ENCODE assay signal across 1 cellular context in genomic region chr7:30284298-30285066, GRCh38.
A peak's percentile ranks its signal among the peaks of the same experiment; 100 is the strongest.
TF ChIP-seq lines count a peak whose summit lies in the region.

Gene ZNRF2 (plus strand): TSS chr7:30284597. CDS start chr7:30285358, 761 bp downstream.

TF ChIP-seq in HepG2, 621 proteins besides CTCF, POLR2A, EP300 and RAD21 (continued from another document and continues in another):
- TF ChIP-seq IRF9 (CRISPR knock-in tag; IDR thresholded peaks at IDR 0.05; ENCODE audit: borderline replicate concordance) (no peak; the same call in 1 of the 2 replicates), PREB (CRISPR knock-in tag; IDR thresholded peaks at IDR 0.05) (no peak), ZNF652 (CRISPR knock-in tag; IDR thresholded peaks at IDR 0.05; ENCODE audit: borderline replicate concordance, low read depth) (no peak), TOE1 (CRISPR knock-in tag; IDR thresholded peaks at IDR 0.05) (no peak), DMTF1 (CRISPR knock-in tag; IDR thresholded peaks at IDR 0.05) (no peak), HCFC1 (IDR thresholded peaks at IDR 0.05; ENCODE audit: low read depth, low read length) (no peak), TFE3 (CRISPR knock-in tag; IDR thresholded peaks at IDR 0.05) (no peak; the same call in 1 of the 2 replicates), SMARCC2 (IDR thresholded peaks at IDR 0.05) (no peak), DMAP1 (CRISPR knock-in tag; IDR thresholded peaks at IDR 0.05) (0 out of 2 replicates have a peak, but pooled peaks have one; percentile 58), ZNF556 (CRISPR knock-in tag; IDR thresholded peaks at IDR 0.05; ENCODE audit: borderline replicate concordance) (0 out of 2 replicates have a peak, but pooled peaks have one; percentile 26), GTF2F1 (IDR thresholded peaks at IDR 0.05; ENCODE audit: low read length) (no peak), MLLT10 (CRISPR knock-in tag; IDR thresholded peaks at IDR 0.05) (no peak), NR1H2 (CRISPR knock-in tag; IDR thresholded peaks at IDR 0.05; ENCODE audit: borderline replicate concordance, low read depth) (no peak), SRSF1 (optimal IDR thresholded peaks at IDR 0.05; ENCODE audit: low read depth, low read length) (no peak), BATF2 (CRISPR knock-in tag; IDR thresholded peaks at IDR 0.05) (peak; percentile 58; the same call in 1 of the 2 replicates), SOX5 (CRISPR knock-in tag; IDR thresholded peaks at IDR 0.05; ENCODE audit: borderline replicate concordance) (peak; percentile 7; the same call in 1 of the 2 replicates), SYNCRIP (IDR thresholded peaks at IDR 0.05; ENCODE audit: insufficient read depth, low read depth, low read length) (no peak), ISX (CRISPR knock-in tag; conservative IDR thresholded peaks at IDR 0.05) (no peak), NR2F1 (CRISPR knock-in tag; IDR thresholded peaks at IDR 0.05) (no peak), ZIK1 (CRISPR knock-in tag; IDR thresholded peaks at IDR 0.05; ENCODE audit: borderline replicate concordance, low read depth) (peak; percentile 88), DR1 (CRISPR knock-in tag; IDR thresholded peaks at IDR 0.05) (peak; percentile 78), HNF4G (IDR thresholded peaks at IDR 0.05; ENCODE audit: borderline replicate concordance, low read depth, low read length) (no peak), HNF4G (CRISPR knock-in tag; IDR thresholded peaks at IDR 0.05; ENCODE audit: borderline replicate concordance, low read depth) (no peak), IKZF1 (IDR thresholded peaks at IDR 0.05) (no peak), ZFP36L1 (CRISPR knock-in tag; IDR thresholded peaks at IDR 0.05) (no peak), ZSCAN20 (CRISPR knock-in tag; IDR thresholded peaks at IDR 0.05; ENCODE audit: borderline replicate concordance) (no peak), PAX8 (CRISPR knock-in tag; IDR thresholded peaks at IDR 0.05; ENCODE audit: borderline replicate concordance) (no peak; the same call in 1 of the 2 replicates), HMGA1 (CRISPR knock-in tag; conservative IDR thresholded peaks at IDR 0.05) (no peak), CENPX (CRISPR knock-in tag; IDR thresholded peaks at IDR 0.05) (no peak), ZNF460 (CRISPR knock-in tag; IDR thresholded peaks at IDR 0.05; ENCODE audit: borderline replicate concordance) (no peak; the same call in 1 of the 2 replicates), CAMTA2 (CRISPR knock-in tag; IDR thresholded peaks at IDR 0.05; ENCODE audit: borderline replicate concordance) (no peak)
- TF ChIP-seq, protein P1, sequence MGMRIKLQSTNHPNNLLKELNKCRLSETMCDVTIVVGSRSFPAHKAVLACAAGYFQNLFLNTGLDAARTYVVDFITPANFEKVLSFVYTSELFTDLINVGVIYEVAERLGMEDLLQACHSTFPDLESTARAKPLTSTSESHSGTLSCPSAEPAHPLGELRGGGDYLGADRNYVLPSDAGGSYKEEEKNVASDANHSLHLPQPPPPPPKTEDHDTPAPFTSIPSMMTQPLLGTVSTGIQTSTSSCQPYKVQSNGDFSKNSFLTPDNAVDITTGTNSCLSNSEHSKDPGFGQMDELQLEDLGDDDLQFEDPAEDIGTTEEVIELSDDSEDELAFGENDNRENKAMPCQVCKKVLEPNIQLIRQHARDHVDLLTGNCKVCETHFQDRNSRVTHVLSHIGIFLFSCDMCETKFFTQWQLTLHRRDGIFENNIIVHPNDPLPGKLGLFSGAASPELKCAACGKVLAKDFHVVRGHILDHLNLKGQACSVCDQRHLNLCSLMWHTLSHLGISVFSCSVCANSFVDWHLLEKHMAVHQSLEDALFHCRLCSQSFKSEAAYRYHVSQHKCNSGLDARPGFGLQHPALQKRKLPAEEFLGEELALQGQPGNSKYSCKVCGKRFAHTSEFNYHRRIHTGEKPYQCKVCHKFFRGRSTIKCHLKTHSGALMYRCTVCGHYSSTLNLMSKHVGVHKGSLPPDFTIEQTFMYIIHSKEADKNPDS (CRISPR knock-in tag; IDR thresholded peaks at IDR 0.05) = no peak; the same call in 1 of the 2 replicates
- TF ChIP-seq, protein P2, sequence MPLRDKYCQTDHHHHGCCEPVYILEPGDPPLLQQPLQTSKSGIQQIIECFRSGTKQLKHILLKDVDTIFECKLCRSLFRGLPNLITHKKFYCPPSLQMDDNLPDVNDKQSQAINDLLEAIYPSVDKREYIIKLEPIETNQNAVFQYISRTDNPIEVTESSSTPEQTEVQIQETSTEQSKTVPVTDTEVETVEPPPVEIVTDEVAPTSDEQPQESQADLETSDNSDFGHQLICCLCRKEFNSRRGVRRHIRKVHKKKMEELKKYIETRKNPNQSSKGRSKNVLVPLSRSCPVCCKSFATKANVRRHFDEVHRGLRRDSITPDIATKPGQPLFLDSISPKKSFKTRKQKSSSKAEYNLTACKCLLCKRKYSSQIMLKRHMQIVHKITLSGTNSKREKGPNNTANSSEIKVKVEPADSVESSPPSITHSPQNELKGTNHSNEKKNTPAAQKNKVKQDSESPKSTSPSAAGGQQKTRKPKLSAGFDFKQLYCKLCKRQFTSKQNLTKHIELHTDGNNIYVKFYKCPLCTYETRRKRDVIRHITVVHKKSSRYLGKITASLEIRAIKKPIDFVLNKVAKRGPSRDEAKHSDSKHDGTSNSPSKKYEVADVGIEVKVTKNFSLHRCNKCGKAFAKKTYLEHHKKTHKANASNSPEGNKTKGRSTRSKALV (CRISPR knock-in tag; IDR thresholded peaks at IDR 0.05) = no peak
- TF ChIP-seq, protein P3, sequence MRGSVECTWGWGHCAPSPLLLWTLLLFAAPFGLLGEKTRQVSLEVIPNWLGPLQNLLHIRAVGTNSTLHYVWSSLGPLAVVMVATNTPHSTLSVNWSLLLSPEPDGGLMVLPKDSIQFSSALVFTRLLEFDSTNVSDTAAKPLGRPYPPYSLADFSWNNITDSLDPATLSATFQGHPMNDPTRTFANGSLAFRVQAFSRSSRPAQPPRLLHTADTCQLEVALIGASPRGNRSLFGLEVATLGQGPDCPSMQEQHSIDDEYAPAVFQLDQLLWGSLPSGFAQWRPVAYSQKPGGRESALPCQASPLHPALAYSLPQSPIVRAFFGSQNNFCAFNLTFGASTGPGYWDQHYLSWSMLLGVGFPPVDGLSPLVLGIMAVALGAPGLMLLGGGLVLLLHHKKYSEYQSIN (CRISPR knock-in tag; IDR thresholded peaks at IDR 0.05; ENCODE audit: borderline replicate concordance) = no peak
- TF ChIP-seq, protein P4, sequence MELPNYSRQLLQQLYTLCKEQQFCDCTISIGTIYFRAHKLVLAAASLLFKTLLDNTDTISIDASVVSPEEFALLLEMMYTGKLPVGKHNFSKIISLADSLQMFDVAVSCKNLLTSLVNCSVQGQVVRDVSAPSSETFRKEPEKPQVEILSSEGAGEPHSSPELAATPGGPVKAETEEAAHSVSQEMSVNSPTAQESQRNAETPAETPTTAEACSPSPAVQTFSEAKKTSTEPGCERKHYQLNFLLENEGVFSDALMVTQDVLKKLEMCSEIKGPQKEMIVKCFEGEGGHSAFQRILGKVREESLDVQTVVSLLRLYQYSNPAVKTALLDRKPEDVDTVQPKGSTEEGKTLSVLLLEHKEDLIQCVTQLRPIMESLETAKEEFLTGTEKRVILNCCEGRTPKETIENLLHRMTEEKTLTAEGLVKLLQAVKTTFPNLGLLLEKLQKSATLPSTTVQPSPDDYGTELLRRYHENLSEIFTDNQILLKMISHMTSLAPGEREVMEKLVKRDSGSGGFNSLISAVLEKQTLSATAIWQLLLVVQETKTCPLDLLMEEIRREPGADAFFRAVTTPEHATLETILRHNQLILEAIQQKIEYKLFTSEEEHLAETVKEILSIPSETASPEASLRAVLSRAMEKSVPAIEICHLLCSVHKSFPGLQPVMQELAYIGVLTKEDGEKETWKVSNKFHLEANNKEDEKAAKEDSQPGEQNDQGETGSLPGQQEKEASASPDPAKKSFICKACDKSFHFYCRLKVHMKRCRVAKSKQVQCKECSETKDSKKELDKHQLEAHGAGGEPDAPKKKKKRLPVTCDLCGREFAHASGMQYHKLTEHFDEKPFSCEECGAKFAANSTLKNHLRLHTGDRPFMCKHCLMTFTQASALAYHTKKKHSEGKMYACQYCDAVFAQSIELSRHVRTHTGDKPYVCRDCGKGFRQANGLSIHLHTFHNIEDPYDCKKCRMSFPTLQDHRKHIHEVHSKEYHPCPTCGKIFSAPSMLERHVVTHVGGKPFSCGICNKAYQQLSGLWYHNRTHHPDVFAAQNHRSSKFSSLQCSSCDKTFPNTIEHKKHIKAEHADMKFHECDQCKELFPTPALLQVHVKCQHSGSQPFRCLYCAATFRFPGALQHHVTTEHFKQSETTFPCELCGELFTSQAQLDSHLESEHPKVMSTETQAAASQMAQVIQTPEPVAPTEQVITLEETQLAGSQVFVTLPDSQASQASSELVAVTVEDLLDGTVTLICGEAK (IDR thresholded peaks at IDR 0.05) = no peak
- TF ChIP-seq, protein P4 (CRISPR knock-in tag; IDR thresholded peaks at IDR 0.05) = peak; percentile 25; the same call in 1 of the 2 replicates
- TF ChIP-seq, protein P5, sequence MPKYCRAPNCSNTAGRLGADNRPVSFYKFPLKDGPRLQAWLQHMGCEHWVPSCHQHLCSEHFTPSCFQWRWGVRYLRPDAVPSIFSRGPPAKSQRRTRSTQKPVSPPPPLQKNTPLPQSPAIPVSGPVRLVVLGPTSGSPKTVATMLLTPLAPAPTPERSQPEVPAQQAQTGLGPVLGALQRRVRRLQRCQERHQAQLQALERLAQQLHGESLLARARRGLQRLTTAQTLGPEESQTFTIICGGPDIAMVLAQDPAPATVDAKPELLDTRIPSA (CRISPR knock-in tag; IDR thresholded peaks at IDR 0.05; ENCODE audit: borderline replicate concordance) = no peak
